In the genomic region with DNA sequence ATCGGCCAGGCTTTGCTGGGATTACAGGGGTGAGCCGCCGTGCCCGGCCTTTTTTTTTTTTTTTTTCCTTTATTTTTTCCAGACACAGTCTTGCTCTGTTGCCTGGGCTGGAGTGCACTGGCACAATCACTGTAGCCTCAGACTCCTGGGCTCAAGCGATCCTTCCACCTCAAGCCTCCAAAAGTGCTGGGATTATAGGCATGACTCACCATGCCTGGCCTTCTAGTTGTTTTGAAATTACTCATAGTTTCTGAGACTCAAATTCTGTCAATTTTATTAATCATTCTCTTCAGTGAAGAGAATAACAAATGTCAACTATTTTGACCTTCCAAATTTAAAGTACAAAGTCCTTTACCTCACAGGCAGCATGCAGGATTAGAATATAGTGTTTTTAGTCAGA, we compare ENCODE assay signal across 14 cellular contexts.
A peak's percentile ranks its signal among the peaks of the same experiment; 100 is the strongest.
DNase-seq lines count a peak whose midpoint lies in the region; ATAC-seq, FAIRE-seq and TF ChIP-seq lines count a peak whose summit lies in the region.
"Had no signal": no experiment of that assay in that cellular context is flagged by ENCODE, and none has a peak within 500 bp of the region (broad histone marks: within the 10 kb centered on the region; RNA-seq: fewer than 3 reads in every experiment).

No MANE protein-coding gene starts in this region.

- POLR2A ChIA-PET in endothelial cell of umbilical vein (lab: Charles Lee) = no interaction called here

- H2AFZ ChIP-seq in GM23248 (peak overlapping the region; percentile 21; the same call in 1 of the 2 replicates), endothelial cell of umbilical vein (ENCODE audit: low read depth, low read length) (no peak overlapping the region)

- H3K4me3 Mint-ChIP-seq in natural killer cell treated with Interleukin-12 subunit alpha and Interleukin-12 subunit beta and Interleukin-15 and Interleukin-18, amount 100 ng/mL, for 72 hours = no peak overlapping the region
- H3K4me3 Mint-ChIP-seq: CD8-positive, alpha-beta memory T cell had no signal

- H3K4me2 ChIP-seq in GM23248 (ENCODE audit: unreplicated experiment) (peak overlapping the region; percentile 71), endothelial cell of umbilical vein (ENCODE audit: insufficient read depth, low read length) (no peak overlapping the region)

- dilution Hi-C loops in endothelial cell of umbilical vein (cut with MboI; ENCODE audit: extremely low pct_ligation_motif_present, low sequenced_read_pairs) = no loop called here

- H3K9me2 ChIP-seq in GM23248 (ENCODE audit: insufficient read depth) = no peaks in the 10 kb centered on the region

- H3K36me3 ChIP-seq in GM23248 (ENCODE audit: low read depth) = no peaks in the 10 kb centered on the region
- H3K36me3 ChIP-seq in endothelial cell of umbilical vein (ENCODE audit: control insufficient read depth in 2 of 2, extremely low read depth in 1 of 2, insufficient read depth in 2 of 2, low read length in 2 of 2) = no peaks in the 10 kb centered on the region
- H3K36me3 ChIP-seq: cardiac muscle cell, Peyer's patch had no signal

- H3K27ac ChIP-seq in GM23248 (0 out of 2 replicates have a peak overlapping the region, but pooled peaks have one; percentile 7), endothelial cell of umbilical vein (ENCODE audit: insufficient read depth, low read depth, low read length) (no peak overlapping the region)
- H3K27ac ChIP-seq: cardiac muscle cell, Peyer's patch had no signal

- H3K36me3 Mint-ChIP-seq in natural killer cell treated with Interleukin-12 subunit alpha and Interleukin-12 subunit beta and Interleukin-15 and Interleukin-18, amount 100 ng/mL, for 72 hours = peaks cover 20% of the 10 kb centered on the region
- H3K36me3 Mint-ChIP-seq: CD8-positive, alpha-beta memory T cell had no signal

- no peaks in the 10 kb centered on the region for H4K20me1 ChIP-seq in GM23248 (ENCODE audit: insufficient read depth)
- H4K20me1 ChIP-seq in endothelial cell of umbilical vein (replicated peaks; ENCODE audit: control insufficient read depth, extremely low read depth, insufficient read depth, low read length) = no peaks in the 10 kb centered on the region

- H3K27me3 Mint-ChIP-seq in natural killer cell treated with Interleukin-12 subunit alpha and Interleukin-12 subunit beta and Interleukin-15 and Interleukin-18, amount 100 ng/mL, for 72 hours = no peaks in the 10 kb centered on the region
- H3K27me3 Mint-ChIP-seq: CD8-positive, alpha-beta memory T cell had no signal

- H3K9ac ChIP-seq in GM23248 = no peak overlapping the region
- no peak overlapping the region for H3K9ac ChIP-seq in endothelial cell of umbilical vein (replicated peaks; ENCODE audit: extremely low read depth, insufficient read depth, low read length)

- no peak for TF ChIP-seq CTCF in endothelial cell of umbilical vein (IDR thresholded peaks at IDR 0.05; ENCODE audit: extremely low read depth in 1 of 2, insufficient read depth in 1 of 2, low read depth in 1 of 2, low read length in 2 of 2)

- CTCF ChIA-PET in endothelial cell of umbilical vein (lab: Charles Lee) = no interaction called here

- H3K79me2 ChIP-seq in GM23248 (ENCODE audit: insufficient read depth) (no peaks in the 10 kb centered on the region), endothelial cell of umbilical vein (ENCODE audit: control insufficient read depth, insufficient read depth, low read length) (no peaks in the 10 kb centered on the region)

- H3K9me3 ChIP-seq in GM23248 (ENCODE audit: low read depth) = no peaks in the 10 kb centered on the region
- no peaks in the 10 kb centered on the region for H3K9me3 ChIP-seq in endothelial cell of umbilical vein (replicated peaks; ENCODE audit: control insufficient read depth, insufficient read depth, low read length)
- H3K9me3 ChIP-seq: Peyer's patch had no signal

- no peaks in the 10 kb centered on the region for H3K9me1 ChIP-seq in endothelial cell of umbilical vein (replicated peaks; ENCODE audit: control insufficient read depth, extremely low read depth, insufficient read depth, low read length)

- H3K27ac Mint-ChIP-seq in natural killer cell treated with Interleukin-12 subunit alpha and Interleukin-12 subunit beta and Interleukin-15 and Interleukin-18, amount 100 ng/mL, for 72 hours = no peak overlapping the region
- H3K27ac Mint-ChIP-seq: CD8-positive, alpha-beta memory T cell had no signal

- FAIRE-seq in endothelial cell of umbilical vein (lab: Jason Lieb, UNC) = no peak

- peaks cover 38% of the 10 kb centered on the region for H3K9me3 Mint-ChIP-seq in natural killer cell treated with Interleukin-12 subunit alpha and Interleukin-12 subunit beta and Interleukin-15 and Interleukin-18, amount 100 ng/mL, for 72 hours

- in situ Hi-C loops in GM23248 (cut with MboI) = no loop called here

- H3K27me3 ChIP-seq in GM23248 (replicated peaks; ENCODE audit: insufficient read depth) = no peaks in the 10 kb centered on the region
- no peaks in the 10 kb centered on the region for H3K27me3 ChIP-seq in endothelial cell of umbilical vein (ENCODE audit: control insufficient read depth in 2 of 2, insufficient read depth in 2 of 2, low read length in 2 of 2)
- H3K27me3 ChIP-seq: cardiac muscle cell, Peyer's patch had no signal

- no TSS peak for BruUV-seq in endothelial cell of umbilical vein (replicated peaks; lab: Mats Ljungman, UMichigan)

- DNase-seq in GM23248 = peak; percentile 79
- DNase-seq in RPMI7951 (ENCODE audit: low read depth) = peak; percentile 33
- DNase-seq in endothelial cell of umbilical vein (ENCODE audit: low read depth, low spot score) = peak; percentile 2
- DNase-seq in skeletal muscle cell (ENCODE audit: low read depth) = peak; percentile 12
- no peak for DNase-seq in natural killer cell treated with Interleukin-12 subunit alpha and Interleukin-12 subunit beta and Interleukin-15 and Interleukin-18, amount 100 ng/mL, for 72 hours (ENCODE audit: low spot score)
- no peak for DNase-seq in ecto neural progenitor cell (ENCODE audit: low spot score)
- DNase-seq in NOMO-1 (lab: John Stamatoyannopoulos, UW; ENCODE audit: unreplicated experiment in 2 of 2) = no peak
- DNase-seq: activated CD4-positive, alpha-beta T cell treated with anti-CD3 and anti-CD28 coated beads, Interleukin-2, amount 50 U/mL, for 4 hours; CD8-positive, alpha-beta memory T cell; NCI-H1436; NCI-H510A; Peyer's patch had no signal

- no peaks in the 10 kb centered on the region for H3K4me1 Mint-ChIP-seq in natural killer cell treated with Interleukin-12 subunit alpha and Interleukin-12 subunit beta and Interleukin-15 and Interleukin-18, amount 100 ng/mL, for 72 hours (ENCODE audit: low read depth in 2 of 2)
- H3K4me1 Mint-ChIP-seq: CD8-positive, alpha-beta memory T cell had no signal

- peak overlapping the region; percentile 25; the same call in 1 of the 2 replicates for H3K4me3 ChIP-seq in GM23248
- no peak overlapping the region for H3K4me3 ChIP-seq in endothelial cell of umbilical vein (replicated peaks in 1 of 3; ENCODE audit: insufficient read depth in 1 of 3, low read depth in 1 of 3, low read length in 3 of 3)
- no peak overlapping the region for H3K4me3 ChIP-seq in skeletal muscle cell (ENCODE audit: low read depth, low read length)
- H3K4me3 ChIP-seq: cardiac muscle cell, lung, Peyer's patch had no signal

- intact Hi-C loops in endothelial cell of umbilical vein (cut with micrococcal nuclease) = no loop called here

- no peak for ATAC-seq in natural killer cell treated with Interleukin-12 subunit alpha and Interleukin-12 subunit beta and Interleukin-15 and Interleukin-18, amount 100 ng/mL, for 72 hours

- TF ChIP-seq POLR2A in endothelial cell of umbilical vein (IDR thresholded peaks at IDR 0.05; ENCODE audit: low read depth, low read length) = no peak

- 6 to 11% methylated on average over 5 of the region's 5 CpGs for WGBS in GM23248 (ENCODE audit: low coverage in 1 of 2, low lambda C conversion rate in 2 of 2, missing lambda C conversion rate in 2 of 2), 2 experiments

- peaks cover 12% of the 10 kb centered on the region; the same call in 1 of the 2 replicates for H3K4me1 ChIP-seq in GM23248 (ENCODE audit: insufficient read depth)
- no peaks in the 10 kb centered on the region for H3K4me1 ChIP-seq in endothelial cell of umbilical vein (ENCODE audit: control insufficient read depth, extremely low read depth, insufficient read depth, low read length)
- H3K4me1 ChIP-seq: Peyer's patch had no signal

- H3F3A ChIP-seq in GM23248 (ENCODE audit: insufficient read depth) = peaks cover 6% of the 10 kb centered on the region; the same call in 1 of the 2 replicates

TF ChIP-seq in endothelial cell of umbilical vein, 7 proteins besides CTCF, POLR2A, EP300 and RAD21:
- TF ChIP-seq MYC (IDR thresholded peaks at IDR 0.05; ENCODE audit: low read depth, low read length) (no peak), GATA2 (IDR thresholded peaks at IDR 0.05; ENCODE audit: insufficient read depth, insufficient read length, low read depth, low read length) (no peak), FOS (IDR thresholded peaks at IDR 0.05; ENCODE audit: borderline replicate concordance, insufficient read depth, low read length) (peak; percentile 39), EZH2 (IDR thresholded peaks at IDR 0.05; ENCODE audit: borderline replicate concordance, low read depth, low read length, severe bottlenecking) (no peak), JUN (IDR thresholded peaks at IDR 0.05; ENCODE audit: borderline replicate concordance, insufficient read depth, insufficient read length, low read depth) (peak; percentile 19), POLR2AphosphoS5 (IDR thresholded peaks at IDR 0.05; ENCODE audit: insufficient read depth, low read depth, low read length) (no peak)
- TF ChIP-seq, protein P1, sequence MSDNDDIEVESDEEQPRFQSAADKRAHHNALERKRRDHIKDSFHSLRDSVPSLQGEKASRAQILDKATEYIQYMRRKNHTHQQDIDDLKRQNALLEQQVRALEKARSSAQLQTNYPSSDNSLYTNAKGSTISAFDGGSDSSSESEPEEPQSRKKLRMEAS (IDR thresholded peaks at IDR 0.05; ENCODE audit: insufficient read depth, insufficient read length) = no peak

Comparison
In these comparisons a context has a peak if more than half of its experiments do, and no peak if none do; other contexts are left out.
1. DNase-seq: peak in GM23248 (single experiment), RPMI7951 (single experiment), endothelial cell of umbilical vein (single experiment) and skeletal muscle cell (single experiment); none in natural killer cell treated with Interleukin-12 subunit alpha and Interleukin-12 subunit beta and Interleukin-15 and Interleukin-18, amount 100 ng/mL, for 72 hours (single experiment), ecto neural progenitor cell (single experiment) and NOMO-1 (0 of 2).